Comparison of ENCODE assay signal across 9 cellular contexts in genomic region chr6:108944707-108945685, GRCh38.
DNase-seq lines count a peak whose midpoint lies in the region; ATAC-seq and TF ChIP-seq lines count a peak whose summit lies in the region.
"Had no signal": no experiment of that assay in that cellular context is flagged by ENCODE, and none has a peak within 500 bp of the region (broad histone marks: within the 10 kb centered on the region; RNA-seq: fewer than 3 reads in every experiment).

No MANE protein-coding gene starts in this region.

- peaks cover 7% of the 10 kb centered on the region for H3K27me3 Mint-ChIP-seq in nephron progenitor cell (ENCODE audit: low read depth, poor library complexity)
- H3K27me3 Mint-ChIP-seq in activated naive CD8-positive, alpha-beta T cell treated with anti-CD3 and anti-CD28 coated beads for 36 hours, result no peaks in the 10 kb centered on the region

- ATAC-seq in GM21825 (IDR thresholded peaks at IDR 0.05; ENCODE audit: unreplicated experiment), result no peak
- ATAC-seq in HG02981 (IDR thresholded peaks at IDR 0.05; ENCODE audit: unreplicated experiment), result no peak
- no peak for ATAC-seq in GM18517 (IDR thresholded peaks at IDR 0.05; ENCODE audit: unreplicated experiment)

- no peaks in the 10 kb centered on the region for H3K9me3 ChIP-seq in Peyer's patch

- H3K9me3 Mint-ChIP-seq in nephron progenitor cell, result no peaks in the 10 kb centered on the region
- peaks cover 3% of the 10 kb centered on the region for H3K9me3 Mint-ChIP-seq in activated naive CD8-positive, alpha-beta T cell treated with anti-CD3 and anti-CD28 coated beads for 36 hours
- H3K9me3 Mint-ChIP-seq: activated CD4-positive, alpha-beta memory T cell treated with anti-CD3 and anti-CD28 coated beads, Interleukin-2, amount 10 ng/mL, durations not matched to agents 7 days and 5 days had no signal

- H3K27ac Mint-ChIP-seq in nephron progenitor cell, result peak overlapping the region; percentile 44
- H3K27ac Mint-ChIP-seq in activated naive CD8-positive, alpha-beta T cell treated with anti-CD3 and anti-CD28 coated beads for 36 hours, result no peak overlapping the region
- H3K27ac Mint-ChIP-seq: activated CD4-positive, alpha-beta memory T cell treated with anti-CD3 and anti-CD28 coated beads, Interleukin-2, amount 10 ng/mL, durations not matched to agents 7 days and 5 days had no signal

- no peaks in the 10 kb centered on the region for H3K36me3 Mint-ChIP-seq in nephron progenitor cell (ENCODE audit: low read depth)
- H3K36me3 Mint-ChIP-seq in activated naive CD8-positive, alpha-beta T cell treated with anti-CD3 and anti-CD28 coated beads for 36 hours, result peaks cover 2% of the 10 kb centered on the region

- peak overlapping the region; percentile 47 to 84 (median 66) for H3K27ac ChIP-seq in Peyer's patch

- H3K4me1 ChIP-seq in Peyer's patch, result peaks cover 0 to 21% (median 0%) of the 10 kb centered on the region in 4 donors

- no peak overlapping the region for H3K4me3 ChIP-seq in Peyer's patch
- H3K4me3 ChIP-seq in fibroblast of the aortic adventitia (ENCODE audit: low read depth, low read length), result peak overlapping the region; percentile 31

- H3K27me3 ChIP-seq in Peyer's patch, result no peaks in the 10 kb centered on the region

- no peak for TF ChIP-seq CTCF in AG09319 (IDR thresholded peaks at IDR 0.05; ENCODE audit: low read depth, low read length)
- no peak for TF ChIP-seq CTCF in Peyer's patch (IDR thresholded peaks at IDR 0.05)
- no peak for TF ChIP-seq CTCF in fibroblast of the aortic adventitia (IDR thresholded peaks at IDR 0.05; ENCODE audit: insufficient read depth, low read length)
- no peak for TF ChIP-seq CTCF in nephron progenitor cell (IDR thresholded peaks at IDR 0.05)

- H3K36me3 ChIP-seq in Peyer's patch, result no peaks in the 10 kb centered on the region

- H3K4me1 Mint-ChIP-seq in nephron progenitor cell, result peaks cover 61% of the 10 kb centered on the region
- peaks cover 25% of the 10 kb centered on the region for H3K4me1 Mint-ChIP-seq in activated naive CD8-positive, alpha-beta T cell treated with anti-CD3 and anti-CD28 coated beads for 36 hours

- peak; percentile 88 for DNase-seq in AG09319 (ENCODE audit: extremely low read depth, low read depth)
- no peak for DNase-seq in Peyer's patch
- DNase-seq in fibroblast of the aortic adventitia (ENCODE audit: low read depth), result peak; percentile 97
- DNase-seq in nephron progenitor cell, result no peak
- DNase-seq in activated naive CD8-positive, alpha-beta T cell treated with anti-CD3 and anti-CD28 coated beads for 36 hours, result no peak
- DNase-seq: activated CD4-positive, alpha-beta memory T cell treated with anti-CD3 and anti-CD28 coated beads, Interleukin-2, amount 10 ng/mL, durations not matched to agents 7 days and 5 days had no signal

- no peak for TF ChIP-seq POLR2A in Peyer's patch (IDR thresholded peaks at IDR 0.05)

- H3K4me3 Mint-ChIP-seq in nephron progenitor cell, result no peak overlapping the region
- H3K4me3 Mint-ChIP-seq in activated naive CD8-positive, alpha-beta T cell treated with anti-CD3 and anti-CD28 coated beads for 36 hours, result no peak overlapping the region
- H3K4me3 Mint-ChIP-seq: activated CD4-positive, alpha-beta memory T cell treated with anti-CD3 and anti-CD28 coated beads, Interleukin-2, amount 10 ng/mL, durations not matched to agents 7 days and 5 days had no signal

Comparison
In these comparisons a context has a peak if more than half of its experiments do, and no peak if none do; other contexts are left out.
1. DNase-seq: peak in AG09319 (single experiment) and fibroblast of the aortic adventitia (single experiment); none in Peyer's patch (0 of 3), nephron progenitor cell (single experiment) and activated naive CD8-positive, alpha-beta T cell treated with anti-CD3 and anti-CD28 coated beads for 36 hours (single experiment).